23 cellular contexts compared by ENCODE assay signal in genomic region chr4:7514789-7515188, GRCh38.
"Had no signal": no experiment of that assay in that cellular context is flagged by ENCODE, and none has a peak within 500 bp of the region (broad histone marks: within the 10 kb centered on the region; RNA-seq: fewer than 3 reads in every experiment).

No MANE protein-coding gene starts in this region.

- DNase-seq: dermis blood vessel endothelial cell; effector memory CD4-positive, alpha-beta T cell; erythroblast; esophagus squamous epithelium; foreskin melanocyte; hypothalamus; immature natural killer cell; islet precursor cell; kidney glomerular epithelial cell; mesendoderm; midbrain; naive thymus-derived CD4-positive, alpha-beta T cell; stimulated activated CD4-positive, alpha-beta T cell treated with anti-CD3 and anti-CD28 coated beads, Interleukin-15, amount 100 ng/mL, for 24 hours; stimulated activated CD4-positive, alpha-beta T cell treated with anti-CD3 and anti-CD28 coated beads, Interleukin-2, amount 100 ng/mL, for 48 hours; stimulated activated naive B cell treated with anti-CD40 and anti-IgM and Interleukin-4, amounts not matched to agents 10 μg/mL and 1 μg/mL and 100 μg/mL, for 72 hours; upper lobe of left lung had no signal

- H3K4me2 ChIP-seq: neural progenitor cell had no signal

- H3K9ac ChIP-seq: neural progenitor cell had no signal

- H3K4me3 ChIP-seq: coronary artery, esophagus squamous epithelium, neural progenitor cell, prostate gland, skin epidermis, thoracic aorta, tibial nerve, upper lobe of left lung had no signal

- ATAC-seq: naive thymus-derived CD4-positive, alpha-beta T cell; right cardiac atrium; stimulated activated naive B cell treated with anti-CD40 and anti-IgM and Interleukin-4, amounts not matched to agents 10 μg/mL and 1 μg/mL and 100 μg/mL, for 72 hours had no signal

- H3K27me3 ChIP-seq: neural progenitor cell, tibial nerve, upper lobe of left lung had no signal

- H3K27ac ChIP-seq: coronary artery, esophagus squamous epithelium, neural progenitor cell, prostate gland, skin epidermis, thoracic aorta, upper lobe of left lung had no signal

- H3K9me3 ChIP-seq: esophagus squamous epithelium, prostate gland, thoracic aorta, tibial nerve, upper lobe of left lung had no signal

- H3K4me1 ChIP-seq: prostate gland, upper lobe of left lung had no signal

- H3K36me3 ChIP-seq: esophagus squamous epithelium, neural progenitor cell, prostate gland, thoracic aorta, tibial nerve, upper lobe of left lung had no signal

- H2AFZ ChIP-seq: neural progenitor cell had no signal
